In the genomic region with DNA sequence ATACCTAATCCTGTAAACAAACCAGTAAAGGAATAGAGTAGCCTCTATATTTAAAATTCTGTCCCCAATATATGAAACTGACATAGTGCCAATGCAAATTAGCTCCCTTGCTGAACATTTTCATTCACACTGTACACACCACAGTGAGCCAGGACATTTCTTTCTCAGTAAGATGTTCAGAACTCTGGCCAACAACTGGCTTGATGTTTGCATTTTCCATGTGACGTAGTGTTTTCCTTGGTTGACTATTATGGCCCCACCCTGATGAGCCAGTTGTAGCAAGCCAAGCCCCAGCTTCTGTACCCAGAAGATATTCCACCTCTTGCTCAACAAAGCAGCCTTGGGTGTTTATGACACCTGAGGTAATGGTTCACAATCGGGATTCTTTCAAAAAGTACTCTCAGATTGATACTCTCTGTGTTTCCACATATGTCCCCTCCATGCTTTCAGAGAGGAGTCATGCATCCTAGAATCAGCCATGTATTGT, we compare ENCODE assay signal across 8 cellular contexts. TPM values are rescaled to one million over a fixed set of nuclear protein-coding genes. Genes with fewer than 3 reads are reported as not detected.
DNase-seq lines count a peak whose midpoint lies in the region; ATAC-seq, FAIRE-seq and TF ChIP-seq lines count a peak whose summit lies in the region.

No MANE protein-coding gene starts in this region.

- no peak overlapping the region for H3K4me3 ChIP-seq in WERI-Rb-1 (ENCODE audit: low read depth, low read length)

- ATAC-seq in HG02763 (IDR thresholded peaks at IDR 0.05; ENCODE audit: unreplicated experiment) (peak; percentile 60), natural killer cell (no peak)

- CTCF ChIA-PET in RWPE1 (lab: Yijun Ruan, JAX), result no interaction called here

- DNase-seq in GM19239 (ENCODE audit: insufficient read length, low spot score), result no peak
- DNase-seq in RWPE1 (ENCODE audit: low spot score), result peak; percentile 48
- DNase-seq in natural killer cell, result no peak
- DNase-seq in NCI-H345 treated with DMSO at 0.1 percent for 48 hours (lab: John Stamatoyannopoulos, UW; ENCODE audit: unreplicated experiment), result no peak
- DNase-seq in DMS153 (lab: John Stamatoyannopoulos, UW), result no peak
- DNase-seq in WERI-Rb-1, result no peak
- no peak for DNase-seq in NCI-H2029 (lab: John Stamatoyannopoulos, UW)

- TF ChIP-seq CTCF in RWPE1 (conservative IDR thresholded peaks at IDR 0.05; ENCODE audit: low read depth) (no peak), natural killer cell (IDR thresholded peaks at IDR 0.05) (no peak), WERI-Rb-1 (IDR thresholded peaks at IDR 0.05; ENCODE audit: low read depth, low read length) (no peak)

- intact Hi-C loops in natural killer cell (cut with micrococcal nuclease), result loop anchor here (5.0 kb wide), 2 partner anchors 33 to 772 kb away; no protein-coding TSS in a partner anchor

- peak; percentile 86 for FAIRE-seq in GM19239 (lab: Jason Lieb, UNC)

- peak overlapping the region; percentile 28 for H3K4me3 Mint-ChIP-seq in natural killer cell

- peaks cover 6 to 10% of the 10 kb centered on the region in 2 donors for H3K4me1 Mint-ChIP-seq in natural killer cell

- H3K27me3 ChIP-seq in WERI-Rb-1 (ENCODE audit: insufficient read depth, low read depth, severe bottlenecking), result no peaks in the 10 kb centered on the region

- POLR2A ChIA-PET in RWPE1 (lab: Yijun Ruan, JAX; ENCODE audit: low non-redundant PET), result no interaction called here

- no peaks in the 10 kb centered on the region for H3K36me3 ChIP-seq in WERI-Rb-1

- H3K27ac ChIP-seq in RWPE1, result no peak overlapping the region
- H3K27ac ChIP-seq in WERI-Rb-1, result no peak overlapping the region

- H3K27ac Mint-ChIP-seq in natural killer cell, result peak overlapping the region in 1 of 2 donors; percentile 92

- H3K36me3 Mint-ChIP-seq in natural killer cell, result no peaks in the 10 kb centered on the region

- H3K27me3 Mint-ChIP-seq in natural killer cell (ENCODE audit: low read depth in 2 of 2), result no peaks in the 10 kb centered on the region

- H3K9me3 Mint-ChIP-seq in natural killer cell, result no peaks in the 10 kb centered on the region

- peaks cover 3% of the 10 kb centered on the region for H3K9me3 ChIP-seq in WERI-Rb-1 (ENCODE audit: severe bottlenecking)

RNA-seq across cellular contexts. Expression of gene ANXA1, which starts 17.7 kb away (rescaled TPM):
- 1,000 to 10,000 TPM in 1 of 3 donors, 100 to 1,000 TPM in 2; 362 to 1,065 (median 419) TPM for total RNA-seq in natural killer cell
